25 cellular contexts compared by ENCODE assay signal in genomic region chr15:71545223-71545760, GRCh38.
"Had no signal": no experiment of that assay in that cellular context is flagged by ENCODE, and none has a peak within 500 bp of the region (broad histone marks: within the 10 kb centered on the region; RNA-seq: fewer than 3 reads in every experiment).

No MANE protein-coding gene starts in this region.

- H3K9ac ChIP-seq: SK-N-SH had no signal

- H3K36me3 ChIP-seq: ascending aorta, gastroesophageal sphincter, heart left ventricle, right atrium auricular region, stomach, upper lobe of left lung had no signal

- H3K27me3 ChIP-seq: ascending aorta, gastroesophageal sphincter, heart left ventricle, right atrium auricular region, stomach, testis, upper lobe of left lung had no signal

- H3K4me2 ChIP-seq: SK-N-SH had no signal

- H3K9me3 ChIP-seq: ascending aorta, gastroesophageal sphincter, heart left ventricle, right atrium auricular region, SK-N-SH, stomach, testis, upper lobe of left lung had no signal

- H3K9me2 ChIP-seq: SK-N-SH had no signal

- H3K27ac ChIP-seq: ascending aorta, gastroesophageal sphincter, heart left ventricle, right atrium auricular region, testis, upper lobe of left lung had no signal

- H3K4me3 ChIP-seq: ascending aorta, gastroesophageal sphincter, heart left ventricle, right atrium auricular region, skin epidermis, stomach, testis, upper lobe of left lung had no signal

- DNase-seq: activated CD4-positive, alpha-beta T cell treated with anti-CD3 and anti-CD28 coated beads, Interleukin-2, amount 10 ng/mL, durations not matched to agents 7 days and 5 days; activated CD4-positive, CD25-positive, alpha-beta regulatory T cell; activated CD8-positive, alpha-beta T cell treated with anti-CD3 and anti-CD28 coated beads, Interleukin-2, amount 10 ng/mL, durations not matched to agents 7 days and 5 days; activated effector memory CD4-positive, alpha-beta T cell treated with anti-CD3 and anti-CD28 coated beads, Interleukin-2, amount 50 U/mL, for 16 hours; activated naive CD4-positive, alpha-beta T cell treated with anti-CD3 and anti-CD28 coated beads, Interleukin-2, amount 50 U/mL, for 16 hours; activated T-cell treated with anti-CD3 and anti-CD28 coated beads, Interleukin-2, amount 50 U/mL, for 4 hours; dermis blood vessel endothelial cell; effector memory CD4-positive, alpha-beta T cell; heart left ventricle; kidney glomerular epithelial cell; left ventricle myocardium superior; nephron progenitor cell; nucleus accumbens; SK-N-SH; stimulated activated CD4-positive, alpha-beta T cell treated with anti-CD3 and anti-CD28 coated beads, Interleukin-15, amount 100 ng/mL, for 24 hours; stimulated activated CD4-positive, alpha-beta T cell treated with anti-CD3 and anti-CD28 coated beads, Interleukin-2, amount 100 ng/mL, for 48 hours; stomach; T-cell; T-helper 9 cell; testis; upper lobe of left lung had no signal

- H3K4me1 ChIP-seq: testis, upper lobe of left lung had no signal
